25 cellular contexts compared by ENCODE assay signal in the genomic region with DNA sequence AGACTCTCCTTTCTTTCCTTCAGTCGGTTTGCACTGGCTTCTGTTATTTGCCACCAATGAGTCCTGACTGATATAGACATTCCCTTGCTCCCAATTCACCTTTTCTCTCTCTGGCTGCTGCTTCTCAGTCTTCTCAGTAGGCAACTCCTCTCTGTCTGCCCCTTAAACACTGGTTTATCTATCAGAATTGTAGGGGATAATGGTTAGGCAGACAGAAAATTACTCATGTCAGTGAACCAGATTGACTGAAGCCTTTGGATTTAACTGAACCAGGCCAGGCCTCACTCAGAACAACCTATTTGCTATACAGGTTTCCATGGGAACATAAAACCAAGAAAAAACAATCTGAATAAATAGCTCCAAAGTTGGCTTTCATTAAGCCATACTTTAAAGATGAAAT.
"Had no signal": no experiment of that assay in that cellular context is flagged by ENCODE, and none has a peak within 500 bp of the region (broad histone marks: within the 10 kb centered on the region; RNA-seq: fewer than 3 reads in every experiment).

No MANE protein-coding gene starts in this region.

- H3K27ac ChIP-seq: heart right ventricle, pancreas, prostate gland, sigmoid colon, spleen, thoracic aorta, tibial artery, vagina had no signal

- H3K36me3 ChIP-seq: heart right ventricle, pancreas, prostate gland, sigmoid colon, spleen, stomach, thoracic aorta, tibial artery, vagina had no signal

- H3K4me1 ChIP-seq: sigmoid colon, spleen had no signal

- H3K27me3 ChIP-seq: heart right ventricle, pancreas, sigmoid colon, spleen, stomach, tibial artery, vagina had no signal

- DNase-seq: heart right ventricle; hippocampal formation; kidney glomerular epithelial cell; left cardiac atrium; midbrain; mucosa of descending colon; naive thymus-derived CD4-positive, alpha-beta T cell; nucleus accumbens; pancreas; posterior cingulate gyrus; retina; right cardiac atrium; sigmoid colon; small intestine; spleen; stimulated activated CD4-positive, alpha-beta T cell treated with anti-CD3 and anti-CD28 coated beads, Interleukin-4, amount 100 ng/mL, for 24 hours; stimulated activated naive B cell treated with anti-CD40 and anti-IgM and Interleukin-4, amounts not matched to agents 10 μg/mL and 1 μg/mL and 100 μg/mL, for 72 hours; stimulated activated naive CD8-positive, alpha-beta T cell treated with anti-CD3 and anti-CD28 coated beads, Interleukin-15, Interleukin-2, amounts not matched to agents 100 U/mL and 50 U/mL, for 24 hours; stomach; tibial artery had no signal

- H3K4me3 ChIP-seq: heart right ventricle, mucosa of descending colon, pancreas, prostate gland, sigmoid colon, spleen, stomach, thoracic aorta, tibial artery, vagina had no signal

- H3K9me3 ChIP-seq: heart right ventricle, mucosa of descending colon, pancreas, prostate gland, sigmoid colon, stomach, thoracic aorta, tibial artery, vagina had no signal

- ATAC-seq: heart right ventricle; left cardiac atrium; left lobe of liver; mucosa of descending colon; naive thymus-derived CD4-positive, alpha-beta T cell; natural killer cell treated with Interleukin-12 subunit alpha and Interleukin-12 subunit beta and Interleukin-15 and Interleukin-18, amount 100 ng/mL, for 72 hours; pancreas; right cardiac atrium; stimulated activated naive B cell treated with anti-CD40 and anti-IgM and Interleukin-4, amounts not matched to agents 10 μg/mL and 1 μg/mL and 100 μg/mL, for 72 hours; stimulated activated naive CD8-positive, alpha-beta T cell treated with anti-CD3 and anti-CD28 coated beads, Interleukin-15, Interleukin-2, amounts not matched to agents 100 U/mL and 50 U/mL, for 24 hours had no signal
